8 cellular contexts compared by ENCODE assay signal in the genomic region with DNA sequence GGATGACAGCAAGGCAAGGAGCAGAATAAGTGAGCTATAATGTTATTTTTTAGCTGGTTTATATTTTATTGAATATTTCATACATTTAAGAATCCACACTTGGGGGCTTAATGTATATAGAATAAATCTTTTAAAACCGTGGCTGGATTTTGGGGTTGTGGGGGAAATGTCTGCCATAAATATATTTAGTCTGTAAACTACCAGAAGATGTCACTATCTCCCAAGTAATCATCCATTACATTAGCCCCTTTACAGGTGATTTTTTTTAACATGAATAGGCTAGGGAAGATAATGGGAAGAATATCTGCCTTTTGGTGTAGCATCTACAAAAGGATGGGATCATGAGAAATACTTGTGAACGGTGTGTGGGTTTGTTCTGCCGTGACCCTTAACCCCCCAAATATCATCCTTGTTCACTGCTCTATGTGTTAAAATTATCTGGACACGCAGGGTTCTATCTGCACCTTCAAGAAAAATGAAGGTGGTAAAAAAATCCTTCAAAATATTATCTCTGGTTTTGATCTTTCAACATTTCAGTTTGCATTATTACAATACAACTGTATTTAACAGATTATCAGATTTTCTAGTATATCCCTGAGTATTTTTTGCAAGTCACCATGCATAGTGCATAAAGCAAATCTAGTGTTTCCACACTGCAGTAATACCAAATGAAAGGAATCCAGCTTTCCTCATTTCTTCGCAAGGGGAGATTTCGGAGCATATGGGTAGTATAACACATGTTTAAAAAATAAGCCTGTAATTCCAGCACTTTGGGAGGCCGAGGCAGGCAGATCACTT. TPM values are rescaled to one million over a fixed set of nuclear protein-coding genes. Genes with fewer than 3 reads are reported as not detected.
DNase-seq lines count a peak whose midpoint lies in the region; ATAC-seq and TF ChIP-seq lines count a peak whose summit lies in the region.

No MANE protein-coding gene starts in this region.

- no peak overlapping the region for H3K4me3 ChIP-seq in astrocyte of the cerebellum (ENCODE audit: low read depth, low read length)

- ATAC-seq in GM21526 (IDR thresholded peaks at IDR 0.05; ENCODE audit: low FRiP score, unreplicated experiment) (no peak), HG03442 (IDR thresholded peaks at IDR 0.05; ENCODE audit: unreplicated experiment) (no peak)

- peak; percentile 21 for TF ChIP-seq CTCF in astrocyte of the cerebellum (IDR thresholded peaks at IDR 0.05; ENCODE audit: low read depth, low read length, missing control alignments)

- in situ Hi-C loops in astrocyte of the cerebellum (cut with HindIII; ENCODE audit: low sequenced_read_pairs) = no loop called here

- peak; percentile 18 for DNase-seq in Daoy (ENCODE audit: low read depth)
- DNase-seq in NCI-H1105 (lab: John Stamatoyannopoulos, UW) = peak; percentile 58
- DNase-seq in astrocyte of the cerebellum (ENCODE audit: low read depth) = peak; percentile 32
- peak; percentile 30 for DNase-seq in medulla oblongata (ENCODE audit: extremely low spot score)
- no peak for DNase-seq in effector CD8-positive, alpha-beta T cell (lab: John Stamatoyannopoulos, UW)
- DNase-seq in ureter (ENCODE audit: low spot score) = no peak

RNA-seq across cellular contexts. Expression of a gene that starts 8.0 kb away (rescaled TPM):
- not detected in 2 replicates for total RNA-seq in Daoy (2014; rRNA removed; shearing (Covaris generic))
- total RNA-seq in ureter = 0.34 TPM

Comparison
In these comparisons a context has a peak if more than half of its experiments do, and no peak if none do; other contexts are left out.
1. DNase-seq: peak in Daoy (single experiment), NCI-H1105 (single experiment), astrocyte of the cerebellum (single experiment) and medulla oblongata (single experiment); none in effector CD8-positive, alpha-beta T cell (single experiment) and ureter (single experiment).